Comparison of ENCODE assay signal across 8 cellular contexts in the genomic region with DNA sequence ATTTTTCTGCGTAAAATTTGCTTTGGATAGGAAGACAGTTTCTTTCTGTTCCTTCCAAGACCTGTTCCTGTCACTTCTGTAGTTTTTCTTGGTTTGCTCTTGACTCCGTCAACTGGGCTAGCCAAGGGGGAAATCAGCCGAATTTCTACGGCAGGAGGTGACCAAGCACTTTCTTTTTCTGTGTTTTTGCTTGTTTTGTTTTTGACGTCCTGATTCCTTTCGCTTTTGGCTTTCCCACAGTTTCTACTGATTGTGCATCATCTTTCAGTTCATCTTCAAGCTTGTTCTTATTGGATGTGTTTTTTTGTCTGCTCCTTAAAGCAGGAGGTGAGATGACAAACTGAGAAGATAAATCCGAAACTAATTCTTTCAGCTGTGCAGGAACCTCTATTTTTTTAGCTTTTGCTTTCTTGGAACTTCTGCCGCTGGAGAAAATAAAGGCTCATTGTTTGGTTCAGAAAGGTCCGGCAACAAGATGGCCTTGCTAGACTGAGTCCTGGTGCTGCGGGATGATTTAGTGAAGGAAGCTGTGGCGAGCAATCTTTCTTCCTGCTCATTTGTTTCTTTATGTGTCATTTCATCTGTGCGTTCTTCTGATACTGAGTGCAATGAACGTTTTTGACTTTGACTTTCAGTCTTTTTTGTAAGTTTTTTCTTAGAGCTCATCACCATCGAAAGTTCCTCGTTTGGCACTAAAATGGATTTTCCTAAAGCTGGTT.
A peak's percentile ranks its signal among the peaks of the same experiment; 100 is the strongest.
DNase-seq lines count a peak whose midpoint lies in the region; ATAC-seq and TF ChIP-seq lines count a peak whose summit lies in the region.
"Not testable (repeated sequence)": the region's sequence is repeated elsewhere in the genome, so short reads cannot be mapped to it uniquely, and the experiment has no call there.

No MANE protein-coding gene starts in this region.

- not testable (repeated sequence) for H3K36me3 Mint-ChIP-seq in activated CD8-positive, alpha-beta memory T cell treated with anti-CD3 and anti-CD28 coated beads, Interleukin-2, amount 10 ng/mL, durations not matched to agents 7 days and 5 days; immature natural killer cell

- H3K4me3 Mint-ChIP-seq in activated CD8-positive, alpha-beta memory T cell treated with anti-CD3 and anti-CD28 coated beads, Interleukin-2, amount 10 ng/mL, durations not matched to agents 7 days and 5 days: peak overlapping the region; percentile 78
- H3K4me3 Mint-ChIP-seq in immature natural killer cell: peak overlapping the region; percentile 53 to 83 (median 75)

- H3K27ac ChIP-seq in OCI-LY3 (ENCODE audit: low read length): not testable (repeated sequence)

- H3K27me3 Mint-ChIP-seq in activated CD8-positive, alpha-beta memory T cell treated with anti-CD3 and anti-CD28 coated beads, Interleukin-2, amount 10 ng/mL, durations not matched to agents 7 days and 5 days: peaks cover 28% of the 10 kb centered on the region
- H3K27me3 Mint-ChIP-seq in immature natural killer cell (ENCODE audit: low read depth in 3 of 3): not testable (repeated sequence)

- H2AFZ ChIP-seq in OCI-LY3 (ENCODE audit: low read depth, low read length): peak overlapping the region; percentile 69

- ATAC-seq in GM18498 (IDR thresholded peaks at IDR 0.05; ENCODE audit: unreplicated experiment): peak; percentile 58
- ATAC-seq in GM19452 (IDR thresholded peaks at IDR 0.05; ENCODE audit: unreplicated experiment): peak; percentile 55
- peak; percentile 58 for ATAC-seq in HG02571 (IDR thresholded peaks at IDR 0.05; ENCODE audit: unreplicated experiment)
- peak; percentile 62 for ATAC-seq in HG03439 (IDR thresholded peaks at IDR 0.05; ENCODE audit: unreplicated experiment)
- ATAC-seq in activated CD8-positive, alpha-beta memory T cell treated with anti-CD3 and anti-CD28 coated beads, Interleukin-2, amount 10 ng/mL, durations not matched to agents 7 days and 5 days: peak; percentile 57

- H3K9me3 ChIP-seq in OCI-LY3 (ENCODE audit: insufficient read depth, low read length): not testable (repeated sequence)

- not testable (repeated sequence) for H3K27me3 ChIP-seq in OCI-LY3 (ENCODE audit: low read depth, low read length)

- H3K4me1 Mint-ChIP-seq in activated CD8-positive, alpha-beta memory T cell treated with anti-CD3 and anti-CD28 coated beads, Interleukin-2, amount 10 ng/mL, durations not matched to agents 7 days and 5 days: not testable (repeated sequence)
- peaks cover 9 to 13% of the 10 kb centered on the region in 2 donors for H3K4me1 Mint-ChIP-seq in immature natural killer cell

- H3K4me3 ChIP-seq in OCI-LY3 (ENCODE audit: low read length): peak overlapping the region; percentile 73

- peak; percentile 67 for DNase-seq in A172 (ENCODE audit: low spot score)
- DNase-seq in activated CD8-positive, alpha-beta memory T cell treated with anti-CD3 and anti-CD28 coated beads, Interleukin-2, amount 10 ng/mL, durations not matched to agents 7 days and 5 days: peak; percentile 43
- not testable (repeated sequence) for DNase-seq in immature natural killer cell

- CTCF ChIA-PET in activated CD8-positive, alpha-beta memory T cell treated with anti-CD3 and anti-CD28 coated beads, Interleukin-2, amount 10 ng/mL, durations not matched to agents 7 days and 5 days (lab: Charles Lee): not testable (repeated sequence)

- H3K9me3 Mint-ChIP-seq in activated CD8-positive, alpha-beta memory T cell treated with anti-CD3 and anti-CD28 coated beads, Interleukin-2, amount 10 ng/mL, durations not matched to agents 7 days and 5 days (ENCODE audit: low read depth); immature natural killer cell: not testable (repeated sequence)

- TF ChIP-seq CTCF in OCI-LY3 (IDR thresholded peaks at IDR 0.05; ENCODE audit: low read depth, low read length): not testable (repeated sequence)

- H3K4me2 ChIP-seq in OCI-LY3 (ENCODE audit: low read length): peak overlapping the region; percentile 81

- H4K20me1 ChIP-seq in OCI-LY3 (ENCODE audit: insufficient read depth, low read length): not testable (repeated sequence)

- H3K9ac ChIP-seq in OCI-LY3 (ENCODE audit: low read length): peak overlapping the region; percentile 36

- peak overlapping the region; percentile 68 for H3K27ac Mint-ChIP-seq in activated CD8-positive, alpha-beta memory T cell treated with anti-CD3 and anti-CD28 coated beads, Interleukin-2, amount 10 ng/mL, durations not matched to agents 7 days and 5 days
- H3K27ac Mint-ChIP-seq in immature natural killer cell: peak overlapping the region in 1 of 6 donors; percentile 31

- H3K36me3 ChIP-seq in OCI-LY3 (replicated peaks; ENCODE audit: low read depth, low read length): not testable (repeated sequence)

- not testable (repeated sequence) for H3K4me1 ChIP-seq in OCI-LY3 (ENCODE audit: low read length)

- H3K79me2 ChIP-seq in OCI-LY3 (ENCODE audit: low read length): not testable (repeated sequence)
